Comparison of ENCODE assay signal across 1 cellular context in the genomic region with DNA sequence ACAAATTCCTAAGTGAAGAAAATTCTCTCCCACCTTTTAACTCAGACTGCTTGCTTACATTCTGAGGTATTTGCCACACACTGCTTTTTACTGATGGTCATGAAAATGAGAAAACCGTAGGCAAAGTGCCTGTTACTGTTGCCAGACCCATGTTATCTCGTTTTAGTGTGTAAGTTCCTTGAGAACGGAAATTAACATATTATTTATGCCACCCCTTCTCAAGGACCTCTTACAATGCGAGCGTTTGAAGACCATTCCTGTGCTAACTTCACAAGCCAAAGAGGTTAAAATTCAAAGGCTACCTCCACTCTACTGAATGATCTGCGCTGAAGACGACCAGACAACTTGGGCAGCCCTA.
TF ChIP-seq lines count a peak whose summit lies in the region.

No MANE protein-coding gene starts in this region.

TF ChIP-seq in GM12878, 131 proteins besides CTCF, POLR2A, EP300 and RAD21:
- TF ChIP-seq SMARCA5 (IDR thresholded peaks at IDR 0.05) (no peak), SP1 (IDR thresholded peaks at IDR 0.05; ENCODE audit: low read depth, low read length) (no peak), MYB (IDR thresholded peaks at IDR 0.05; ENCODE audit: borderline replicate concordance, low read depth, low read length) (no peak), MYC (IDR thresholded peaks at IDR 0.05; ENCODE audit: insufficient read depth, insufficient read length, insufficient replicate concordance, low read length, severe bottlenecking) (no peak), RAD51 (IDR thresholded peaks at IDR 0.05) (no peak), CREB1 (IDR thresholded peaks at IDR 0.05; ENCODE audit: low read depth) (no peak), PML (IDR thresholded peaks at IDR 0.05; ENCODE audit: low read length) (no peak), CHD2 (IDR thresholded peaks at IDR 0.05; ENCODE audit: borderline replicate concordance, low read depth, low read length) (no peak)
- TF ChIP-seq, protein P1, sequence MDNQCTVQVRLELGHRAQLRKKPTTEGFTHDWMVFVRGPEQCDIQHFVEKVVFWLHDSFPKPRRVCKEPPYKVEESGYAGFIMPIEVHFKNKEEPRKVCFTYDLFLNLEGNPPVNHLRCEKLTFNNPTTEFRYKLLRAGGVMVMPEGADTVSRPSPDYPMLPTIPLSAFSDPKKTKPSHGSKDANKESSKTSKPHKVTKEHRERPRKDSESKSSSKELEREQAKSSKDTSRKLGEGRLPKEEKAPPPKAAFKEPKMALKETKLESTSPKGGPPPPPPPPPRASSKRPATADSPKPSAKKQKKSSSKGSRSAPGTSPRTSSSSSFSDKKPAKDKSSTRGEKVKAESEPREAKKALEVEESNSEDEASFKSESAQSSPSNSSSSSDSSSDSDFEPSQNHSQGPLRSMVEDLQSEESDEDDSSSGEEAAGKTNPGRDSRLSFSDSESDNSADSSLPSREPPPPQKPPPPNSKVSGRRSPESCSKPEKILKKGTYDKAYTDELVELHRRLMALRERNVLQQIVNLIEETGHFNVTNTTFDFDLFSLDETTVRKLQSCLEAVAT (IDR thresholded peaks at IDR 0.05) = no peak
- TF ChIP-seq, protein P2, sequence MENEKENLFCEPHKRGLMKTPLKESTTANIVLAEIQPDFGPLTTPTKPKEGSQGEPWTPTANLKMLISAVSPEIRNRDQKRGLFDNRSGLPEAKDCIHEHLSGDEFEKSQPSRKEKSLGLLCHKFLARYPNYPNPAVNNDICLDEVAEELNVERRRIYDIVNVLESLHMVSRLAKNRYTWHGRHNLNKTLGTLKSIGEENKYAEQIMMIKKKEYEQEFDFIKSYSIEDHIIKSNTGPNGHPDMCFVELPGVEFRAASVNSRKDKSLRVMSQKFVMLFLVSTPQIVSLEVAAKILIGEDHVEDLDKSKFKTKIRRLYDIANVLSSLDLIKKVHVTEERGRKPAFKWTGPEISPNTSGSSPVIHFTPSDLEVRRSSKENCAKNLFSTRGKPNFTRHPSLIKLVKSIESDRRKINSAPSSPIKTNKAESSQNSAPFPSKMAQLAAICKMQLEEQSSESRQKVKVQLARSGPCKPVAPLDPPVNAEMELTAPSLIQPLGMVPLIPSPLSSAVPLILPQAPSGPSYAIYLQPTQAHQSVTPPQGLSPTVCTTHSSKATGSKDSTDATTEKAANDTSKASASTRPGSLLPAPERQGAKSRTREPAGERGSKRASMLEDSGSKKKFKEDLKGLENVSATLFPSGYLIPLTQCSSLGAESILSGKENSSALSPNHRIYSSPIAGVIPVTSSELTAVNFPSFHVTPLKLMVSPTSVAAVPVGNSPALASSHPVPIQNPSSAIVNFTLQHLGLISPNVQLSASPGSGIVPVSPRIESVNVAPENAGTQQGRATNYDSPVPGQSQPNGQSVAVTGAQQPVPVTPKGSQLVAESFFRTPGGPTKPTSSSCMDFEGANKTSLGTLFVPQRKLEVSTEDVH (IDR thresholded peaks at IDR 0.05; ENCODE audit: low read depth, partially characterized antibody) = no peak
- TF ChIP-seq, protein P3, sequence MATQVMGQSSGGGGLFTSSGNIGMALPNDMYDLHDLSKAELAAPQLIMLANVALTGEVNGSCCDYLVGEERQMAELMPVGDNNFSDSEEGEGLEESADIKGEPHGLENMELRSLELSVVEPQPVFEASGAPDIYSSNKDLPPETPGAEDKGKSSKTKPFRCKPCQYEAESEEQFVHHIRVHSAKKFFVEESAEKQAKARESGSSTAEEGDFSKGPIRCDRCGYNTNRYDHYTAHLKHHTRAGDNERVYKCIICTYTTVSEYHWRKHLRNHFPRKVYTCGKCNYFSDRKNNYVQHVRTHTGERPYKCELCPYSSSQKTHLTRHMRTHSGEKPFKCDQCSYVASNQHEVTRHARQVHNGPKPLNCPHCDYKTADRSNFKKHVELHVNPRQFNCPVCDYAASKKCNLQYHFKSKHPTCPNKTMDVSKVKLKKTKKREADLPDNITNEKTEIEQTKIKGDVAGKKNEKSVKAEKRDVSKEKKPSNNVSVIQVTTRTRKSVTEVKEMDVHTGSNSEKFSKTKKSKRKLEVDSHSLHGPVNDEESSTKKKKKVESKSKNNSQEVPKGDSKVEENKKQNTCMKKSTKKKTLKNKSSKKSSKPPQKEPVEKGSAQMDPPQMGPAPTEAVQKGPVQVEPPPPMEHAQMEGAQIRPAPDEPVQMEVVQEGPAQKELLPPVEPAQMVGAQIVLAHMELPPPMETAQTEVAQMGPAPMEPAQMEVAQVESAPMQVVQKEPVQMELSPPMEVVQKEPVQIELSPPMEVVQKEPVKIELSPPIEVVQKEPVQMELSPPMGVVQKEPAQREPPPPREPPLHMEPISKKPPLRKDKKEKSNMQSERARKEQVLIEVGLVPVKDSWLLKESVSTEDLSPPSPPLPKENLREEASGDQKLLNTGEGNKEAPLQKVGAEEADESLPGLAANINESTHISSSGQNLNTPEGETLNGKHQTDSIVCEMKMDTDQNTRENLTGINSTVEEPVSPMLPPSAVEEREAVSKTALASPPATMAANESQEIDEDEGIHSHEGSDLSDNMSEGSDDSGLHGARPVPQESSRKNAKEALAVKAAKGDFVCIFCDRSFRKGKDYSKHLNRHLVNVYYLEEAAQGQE (IDR thresholded peaks at IDR 0.05; ENCODE audit: low read depth, low read length) = no peak
